In genomic region chr20:56179051-56179450, GRCh38 we compare ENCODE assay signal across 31 cellular contexts.
"Had no signal": no experiment of that assay in that cellular context is flagged by ENCODE, and none has a peak within 500 bp of the region (broad histone marks: within the 10 kb centered on the region; RNA-seq: fewer than 3 reads in every experiment).

No MANE protein-coding gene starts in this region.

- ATAC-seq: activated CD8-positive, alpha-beta T cell treated with anti-CD3 and anti-CD28 coated beads for 36 hours; activated naive CD4-positive, alpha-beta T cell treated with anti-CD3 and anti-CD28 coated beads, Interleukin-2, amount 50 U/mL, for 72 hours; activated T-cell treated with anti-CD3 and anti-CD28 coated beads, Interleukin-2, amount 50 U/mL, for 4 hours; activated T-cell treated with anti-CD3 and anti-CD28 coated beads, Interleukin-2, amount 50 U/mL, for 72 hours; activated T-helper 17 cell treated with anti-CD3 and anti-CD28 coated beads, Interleukin-2, amount 50 U/mL, for 72 hours; body of pancreas; T-helper 17 cell had no signal

- H3K36me3 ChIP-seq: adrenal gland, brain microvascular endothelial cell, breast epithelium had no signal

- H3K9me3 ChIP-seq: adrenal gland, body of pancreas, breast epithelium had no signal

- H3K27me3 ChIP-seq: adrenal gland, body of pancreas, brain microvascular endothelial cell, breast epithelium had no signal

- DNase-seq: activated B cell treated with CpG ODN at 0.5 μM for 24 hours; activated CD4-positive, alpha-beta memory T cell treated with anti-CD3 and anti-CD28 coated beads for 36 hours; activated CD4-positive, alpha-beta T cell treated with anti-CD3 and anti-CD28 coated beads for 4 hours; activated CD4-positive, alpha-beta T cell treated with anti-CD3 and anti-CD28 coated beads, Interleukin-2, amount 10 ng/mL, durations not matched to agents 24 days and 14 days; activated CD4-positive, alpha-beta T cell treated with anti-CD3 and anti-CD28 coated beads, Interleukin-2, amount 50 U/mL, for 1 hour; activated CD4-positive, alpha-beta T cell treated with anti-CD3 and anti-CD28 coated beads, Interleukin-2, amount 50 U/mL, for 4 hours; activated CD4-positive, CD25-positive, alpha-beta regulatory T cell treated with anti-CD3 and anti-CD28 coated beads, Interleukin-2, amount 50 U/mL, for 72 hours; activated CD8-positive, alpha-beta memory T cell treated with anti-CD3 and anti-CD28 coated beads, Interleukin-2, amount 50 U/mL, for 4 hours; activated CD8-positive, alpha-beta T cell treated with anti-CD3 and anti-CD28 coated beads for 36 hours; activated effector memory CD4-positive, alpha-beta T cell treated with anti-CD3 and anti-CD28 coated beads, Interleukin-2, amount 50 U/mL, for 16 hours; activated gamma-delta T cell treated with Interleukin-2 at 50 U/mL for 16 hours; activated naive CD4-positive, alpha-beta T cell; activated naive CD4-positive, alpha-beta T cell treated with anti-CD3 and anti-CD28 coated beads for 36 hours; activated naive CD4-positive, alpha-beta T cell treated with anti-CD3 and anti-CD28 coated beads, Interleukin-2, amount 50 U/mL, for 16 hours; activated naive CD8-positive, alpha-beta T cell treated with anti-CD3 and anti-CD28 coated beads for 36 hours; activated T-cell treated with anti-CD3 and anti-CD28 coated beads for 4 hours; activated T-cell treated with anti-CD3 and anti-CD28 coated beads, Interleukin-2, amount 50 U/mL, for 1 hour; activated T-cell treated with anti-CD3 and anti-CD28 coated beads, Interleukin-2, amount 50 U/mL, for 4 hours; activated T-cell treated with anti-CD3 and anti-CD28 coated beads, Interleukin-2, amount 50 U/mL, for 72 hours; adrenal gland; amniotic stem cell; aorta; body of pancreas; brain microvascular endothelial cell; central memory CD4-positive, alpha-beta T cell; T-helper 17 cell; T1000 had no signal

- H3K4me1 ChIP-seq: adrenal gland, body of pancreas, breast epithelium had no signal

- H3K4me3 ChIP-seq: adrenal gland, body of pancreas, breast epithelium had no signal

- H3K27ac ChIP-seq: adrenal gland, body of pancreas, brain microvascular endothelial cell, breast epithelium, VCaP had no signal
